8 cellular contexts compared by ENCODE assay signal in the genomic region with DNA sequence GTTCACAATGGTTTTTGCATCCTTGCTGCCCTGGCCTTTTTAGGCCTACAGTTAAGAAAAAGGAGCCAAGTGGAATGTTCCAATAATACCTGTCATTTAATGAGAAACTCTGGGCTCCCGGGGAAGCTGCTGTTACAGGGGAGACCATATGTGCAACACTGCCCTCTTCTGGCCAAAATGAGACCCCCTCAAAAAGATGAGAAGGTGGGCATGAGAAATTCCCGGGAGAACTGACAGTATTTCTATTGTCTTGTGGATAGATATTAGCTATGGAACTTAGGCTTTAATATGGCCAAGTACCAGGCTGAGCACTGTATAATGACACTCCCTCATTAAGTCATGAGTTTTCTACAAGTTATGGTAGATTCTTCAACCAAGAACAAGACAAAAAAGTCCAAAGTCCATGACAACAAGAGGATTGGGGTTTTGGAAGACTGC.
DNase-seq lines count a peak whose midpoint lies in the region; ATAC-seq and TF ChIP-seq lines count a peak whose summit lies in the region.

No MANE protein-coding gene starts in this region.

- H3K27ac ChIP-seq in VCaP (no peak overlapping the region), substantia nigra (ENCODE audit: low read depth, low read length, poor library complexity, severe bottlenecking) (no peak overlapping the region)

- no peaks in the 10 kb centered on the region for H3K36me3 Mint-ChIP-seq in mesothelial cell of epicardium

- H3K4me1 Mint-ChIP-seq in mesothelial cell of epicardium = no peaks in the 10 kb centered on the region

- H3K9me3 Mint-ChIP-seq in mesothelial cell of epicardium = no peaks in the 10 kb centered on the region

- TF ChIP-seq CTCF in VCaP (conservative IDR thresholded peaks at IDR 0.05) = peak; percentile 83
- TF ChIP-seq CTCF in mesothelial cell of epicardium (IDR thresholded peaks at IDR 0.05; ENCODE audit: unreplicated experiment) = peak; percentile 81

- no peak for ATAC-seq in GM18873 (IDR thresholded peaks at IDR 0.05; ENCODE audit: low FRiP score, unreplicated experiment)

- peaks cover 8% of the 10 kb centered on the region for H3K27me3 Mint-ChIP-seq in mesothelial cell of epicardium (ENCODE audit: low read depth)

- peak; percentile 66 for DNase-seq in activated effector memory CD4-positive, alpha-beta T cell treated with anti-CD3 and anti-CD28 coated beads, Interleukin-2, amount 50 U/mL, for 16 hours
- DNase-seq in activated effector memory CD4-positive, alpha-beta T cell treated with Interleukin-2 at 50 U/mL for 16 hours = no peak
- DNase-seq in NCI-H1105 (lab: John Stamatoyannopoulos, UW) = peak; percentile 32
- DNase-seq in dermis blood vessel endothelial cell = peak; percentile 87
- DNase-seq in mesothelial cell of epicardium (ENCODE audit: low spot score in 2 of 2, unreplicated experiment in 2 of 2) = peak; percentile 43 to 65
- peak in 29 of 49 donors; percentile 0 to 30 (median 10) for DNase-seq in substantia nigra (lab: John Stamatoyannopoulos, UW)

- H3K4me3 Mint-ChIP-seq in mesothelial cell of epicardium = no peak overlapping the region

- H3K27ac Mint-ChIP-seq in mesothelial cell of epicardium = no peak overlapping the region
